In the genomic region with DNA sequence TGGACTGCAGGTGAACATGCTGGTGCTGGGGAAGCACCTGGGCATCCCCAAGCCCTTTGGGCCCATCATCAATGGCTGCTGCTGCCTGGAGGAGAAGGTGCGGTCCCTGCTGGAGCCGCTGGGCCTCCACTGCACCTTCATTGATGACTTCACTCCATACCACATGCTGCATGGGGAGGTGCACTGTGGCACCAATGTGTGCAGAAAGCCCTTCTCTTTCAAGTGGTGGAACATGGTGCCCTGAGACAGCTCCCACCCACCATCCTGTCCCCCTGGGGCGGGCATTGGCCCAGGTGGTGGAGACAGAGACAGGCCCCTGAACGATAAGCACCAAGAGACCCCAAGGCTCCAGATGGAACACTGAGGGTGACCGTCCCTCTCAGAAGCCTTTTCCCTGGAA, we compare ENCODE assay signal across 20 cellular contexts. TPM values are rescaled to one million over a fixed set of nuclear protein-coding genes. Genes with fewer than 3 reads are reported as not detected.
DNase-seq lines count a peak whose midpoint lies in the region; ATAC-seq and TF ChIP-seq lines count a peak whose summit lies in the region.
"Had no signal": no experiment of that assay in that cellular context is flagged by ENCODE, and none has a peak within 500 bp of the region (broad histone marks: within the 10 kb centered on the region; RNA-seq: fewer than 3 reads in every experiment).

No MANE protein-coding gene starts in this region.

- no peaks in the 10 kb centered on the region for H3K27me3 ChIP-seq in neutrophil

- TF ChIP-seq CTCF in CD14-positive monocyte (IDR thresholded peaks at IDR 0.05) = no peak
- no peak for TF ChIP-seq CTCF in neutrophil (IDR thresholded peaks at IDR 0.05)

- peak overlapping the region; percentile 91 for H3K27ac ChIP-seq in neutrophil
- no peak overlapping the region for H3K27ac ChIP-seq in substantia nigra (ENCODE audit: low read depth, low read length, poor library complexity, severe bottlenecking)
- H3K27ac ChIP-seq: C4-2B had no signal

- no peak for ATAC-seq in activated CD8-positive, alpha-beta T cell treated with anti-CD3 and anti-CD28 coated beads, Interleukin-2, amount 10 ng/mL, durations not matched to agents 7 days and 5 days
- ATAC-seq: A549, GM12878, GM23338 had no signal

- intact Hi-C loops in CD14-positive monocyte (cut with micrococcal nuclease) = loop anchor here in 1 of 2 donors (5.0 kb wide), 1 partner anchor 34 kb away; no protein-coding TSS in a partner anchor

- peaks cover 88% of the 10 kb centered on the region for H3K4me1 Mint-ChIP-seq in CD14-positive monocyte
- no peaks in the 10 kb centered on the region for H3K4me1 Mint-ChIP-seq in activated CD8-positive, alpha-beta T cell treated with anti-CD3 and anti-CD28 coated beads, Interleukin-2, amount 10 ng/mL, durations not matched to agents 7 days and 5 days (ENCODE audit: low read depth)
- H3K4me1 Mint-ChIP-seq: GM23338 had no signal

- H3K27me3 Mint-ChIP-seq in CD14-positive monocyte (ENCODE audit: low read depth in 3 of 3) = peaks cover 0 to 4% (median 0%) of the 10 kb centered on the region in 3 donors
- peaks cover 6% of the 10 kb centered on the region for H3K27me3 Mint-ChIP-seq in activated CD8-positive, alpha-beta T cell treated with anti-CD3 and anti-CD28 coated beads, Interleukin-2, amount 10 ng/mL, durations not matched to agents 7 days and 5 days (ENCODE audit: low read depth)

- H3K9me3 Mint-ChIP-seq in CD14-positive monocyte = peaks cover 0 to 4% (median 0%) of the 10 kb centered on the region in 7 donors
- no peaks in the 10 kb centered on the region for H3K9me3 Mint-ChIP-seq in activated CD8-positive, alpha-beta T cell treated with anti-CD3 and anti-CD28 coated beads, Interleukin-2, amount 10 ng/mL, durations not matched to agents 7 days and 5 days (ENCODE audit: insufficient read depth)
- H3K9me3 Mint-ChIP-seq: CD4-positive, alpha-beta T cell; CD8-positive, alpha-beta memory T cell; GM23338; H9 had no signal

- H3K27ac Mint-ChIP-seq in CD14-positive monocyte = peak overlapping the region; percentile 82 to 98 (median 95)
- no peak overlapping the region for H3K27ac Mint-ChIP-seq in activated CD8-positive, alpha-beta T cell treated with anti-CD3 and anti-CD28 coated beads, Interleukin-2, amount 10 ng/mL, durations not matched to agents 7 days and 5 days
- H3K27ac Mint-ChIP-seq: CD4-positive, alpha-beta T cell; GM23338; H9 had no signal

- peak overlapping the region; percentile 36 to 62 for H3K4me3 ChIP-seq in neutrophil (ENCODE audit: low read depth in 1 of 2, low read length in 1 of 2)
- H3K4me3 ChIP-seq: A549, GM12878, GM23338 had no signal

- DNase-seq in CD14-positive monocyte (ENCODE audit: low spot score) (no peak), islet precursor cell (peak; percentile 37), NCI-H2227 (lab: John Stamatoyannopoulos, UW; ENCODE audit: unreplicated experiment) (no peak), substantia nigra (lab: John Stamatoyannopoulos, UW) (no peak)
- DNase-seq in activated CD8-positive, alpha-beta T cell treated with anti-CD3 and anti-CD28 coated beads, Interleukin-2, amount 10 ng/mL, durations not matched to agents 7 days and 5 days = no peak
- DNase-seq: 8988T; ACHN; CD4-positive, alpha-beta T cell; CD8-positive, alpha-beta memory T cell; DMS 273 treated with DMSO at 0.1 percent for 48 hours; DMS79; EL; GDM1; H9 had no signal

- peaks cover 96 to 97% of the 10 kb centered on the region in 2 experiments for H3K4me1 ChIP-seq in neutrophil (ENCODE audit: control insufficient read depth in 1 of 2, insufficient read depth in 1 of 2, low read depth in 1 of 2, low read length in 1 of 2)

- peaks cover 0 to 2% of the 10 kb centered on the region in 2 donors for H3K36me3 Mint-ChIP-seq in CD14-positive monocyte
- H3K36me3 Mint-ChIP-seq in activated CD8-positive, alpha-beta T cell treated with anti-CD3 and anti-CD28 coated beads, Interleukin-2, amount 10 ng/mL, durations not matched to agents 7 days and 5 days (ENCODE audit: low read depth) = no peaks in the 10 kb centered on the region
- H3K36me3 Mint-ChIP-seq: CD8-positive, alpha-beta memory T cell had no signal

- POLR2A ChIA-PET in activated CD8-positive, alpha-beta T cell treated with anti-CD3 and anti-CD28 coated beads, Interleukin-2, amount 10 ng/mL, durations not matched to agents 7 days and 5 days (lab: Charles Lee) = no interaction called here

- no peaks in the 10 kb centered on the region for H3K9me3 ChIP-seq in neutrophil
- H3K9me3 ChIP-seq: A549 had no signal

- H3K36me3 ChIP-seq in neutrophil = no peaks in the 10 kb centered on the region

- CTCF ChIA-PET in activated CD8-positive, alpha-beta T cell treated with anti-CD3 and anti-CD28 coated beads, Interleukin-2, amount 10 ng/mL, durations not matched to agents 7 days and 5 days (lab: Charles Lee) = no interaction called here

- H3K4me3 Mint-ChIP-seq in CD14-positive monocyte = no peak overlapping the region
- no peak overlapping the region for H3K4me3 Mint-ChIP-seq in activated CD8-positive, alpha-beta T cell treated with anti-CD3 and anti-CD28 coated beads, Interleukin-2, amount 10 ng/mL, durations not matched to agents 7 days and 5 days
- H3K4me3 Mint-ChIP-seq: CD4-positive, alpha-beta T cell; CD8-positive, alpha-beta memory T cell; GM23338; H9 had no signal

RNA-seq across cellular contexts. Expression of gene PADI4, which starts 25.2 kb away (rescaled TPM):
- polyA plus RNA-seq in CD14-positive monocyte = 100 to 1,000 TPM; 160 to 164 TPM
- total RNA-seq in activated CD8-positive, alpha-beta T cell treated with anti-CD3 and anti-CD28 coated beads, Interleukin-2, amount 10 ng/mL, durations not matched to agents 7 days and 5 days = 1 to 10 TPM in 1 of 2 experiments, under 1 TPM in 1; 0.95 to 1.0 TPM
- polyA plus RNA-seq: A549, BJ had no signal

RNA-seq across cellular contexts. Expression of gene PADI3, which starts 33.9 kb away (rescaled TPM):
- not detected for polyA plus RNA-seq in CD14-positive monocyte
- total RNA-seq in activated CD8-positive, alpha-beta T cell treated with anti-CD3 and anti-CD28 coated beads, Interleukin-2, amount 10 ng/mL, durations not matched to agents 7 days and 5 days = not detected
- total RNA-seq: CD4-positive, alpha-beta T cell; CD8-positive, alpha-beta memory T cell; GM12878 had no signal
- polyA plus RNA-seq: BJ; CD8-positive, alpha-beta memory T cell had no signal
